ENCODE assay signal across 17 cellular contexts in genomic region chr7:66326501-66327180, GRCh38.
DNase-seq lines count a peak whose midpoint lies in the region; ATAC-seq, FAIRE-seq and TF ChIP-seq lines count a peak whose summit lies in the region.
"Had no signal": no experiment of that assay in that cellular context is flagged by ENCODE, and none has a peak within 500 bp of the region (broad histone marks: within the 10 kb centered on the region; RNA-seq: fewer than 3 reads in every experiment).

No MANE protein-coding gene starts in this region.

- H3K4me3 Mint-ChIP-seq in T-cell: no peak overlapping the region
- H3K4me3 Mint-ChIP-seq: activated naive CD8-positive, alpha-beta T cell treated with anti-CD3 and anti-CD28 coated beads for 36 hours had no signal

- TF ChIP-seq POLR2A in A549 (IDR thresholded peaks at IDR 0.05; ENCODE audit: low read length): no peak

- H3K4me1 Mint-ChIP-seq in T-cell: no peaks in the 10 kb centered on the region
- H3K4me1 Mint-ChIP-seq: activated naive CD8-positive, alpha-beta T cell treated with anti-CD3 and anti-CD28 coated beads for 36 hours had no signal

- H3K27me3 ChIP-seq in mesendoderm (ENCODE audit: insufficient read depth, low read length, poor library complexity): no peaks in the 10 kb centered on the region
- H3K27me3 ChIP-seq: BLaER1 had no signal

- H2BK15ac ChIP-seq in mesendoderm (replicated peaks; ENCODE audit: low read depth): no peak overlapping the region

- DNase-seq in A549 (ENCODE audit: low read depth in 1 of 2, low spot score in 1 of 2) (no peak), GM04504 (ENCODE audit: low read depth) (peak; percentile 79), amniotic epithelial cell (ENCODE audit: low read depth) (peak; percentile 98), foreskin fibroblast (peak; percentile 60 to 71), DMS79 treated with DMSO at 0.1 percent for 48 hours (lab: John Stamatoyannopoulos, UW) (no peak), mesendoderm (no peak), T-cell (no peak)
- no peak for DNase-seq in activated naive CD4-positive, alpha-beta T cell treated with Interleukin-2 at 50 U/mL for 16 hours
- DNase-seq: activated naive CD8-positive, alpha-beta T cell treated with anti-CD3 and anti-CD28 coated beads for 36 hours; effector memory CD4-positive, alpha-beta T cell; midbrain; NCI-H1694; NCI-H748 treated with DMSO at 0.1 percent for 48 hours; psoas muscle; stimulated activated naive CD4-positive, alpha-beta T cell treated with Interleukin-2 at 50 U/mL for 16 hours had no signal

- H4K5ac ChIP-seq in mesendoderm (ENCODE audit: low read length): no peak overlapping the region

- H3K27me3 Mint-ChIP-seq in T-cell: peaks cover 0 to 2% of the 10 kb centered on the region in 2 donors
- H3K27me3 Mint-ChIP-seq: activated naive CD8-positive, alpha-beta T cell treated with anti-CD3 and anti-CD28 coated beads for 36 hours had no signal

- POLR2A ChIA-PET in A549 (lab: Yijun Ruan, JAX): no interaction called here
- POLR2A ChIA-PET in T-cell (lab: Charles Lee): no interaction called here

- no peak overlapping the region for H2BK5ac ChIP-seq in mesendoderm (ENCODE audit: low read length)

- CTCF ChIA-PET in A549 (lab: Yijun Ruan, JAX): interaction anchor here (0.9 kb wide), 1 partner anchor 18 kb away, joined by 3 read pairs; no protein-coding TSS in a partner anchor
- CTCF ChIA-PET in T-cell (lab: Charles Lee): no interaction called here

- H3K4me2 ChIP-seq in A549: peak overlapping the region; percentile 41
- no peak overlapping the region for H3K4me2 ChIP-seq in mesendoderm (ENCODE audit: low read length)
- H3K4me2 ChIP-seq: BLaER1 had no signal

- no peak overlapping the region for H2BK120ac ChIP-seq in mesendoderm (ENCODE audit: low read depth, low read length)

- no peak overlapping the region for H3K4ac ChIP-seq in mesendoderm (ENCODE audit: low read depth, low read length)

- H3K27ac ChIP-seq in A549 (no peak overlapping the region), mesendoderm (ENCODE audit: low read depth, low read length) (no peak overlapping the region)
- H3K27ac ChIP-seq: BLaER1, psoas muscle had no signal

- ATAC-seq in A549: no peak; a peak in 1 of 6 replicates
- ATAC-seq in T-cell (replicated peaks in 1 of 4): no peak
- ATAC-seq: psoas muscle had no signal

- no peaks in the 10 kb centered on the region for H3K9me3 ChIP-seq in A549
- H3K9me3 ChIP-seq: psoas muscle had no signal

- no peak for FAIRE-seq in A549 (lab: Jason Lieb, UNC)

- H3K36me3 ChIP-seq in mesendoderm (ENCODE audit: control insufficient read depth, insufficient read depth, low read length): no peaks in the 10 kb centered on the region
- H3K36me3 ChIP-seq: HAP-1 had no signal

- WGBS in A549 (ENCODE audit: missing lambda C conversion rate): 48% methylated on average over 1 of the region's 1 CpG
- 100% methylated on average over 1 of the region's 1 CpG for WGBS in mesendoderm (ENCODE audit: extremely low coverage, insufficient coverage, low lambda C conversion rate)

- H3K79me2 ChIP-seq in mesendoderm (ENCODE audit: control insufficient read depth, insufficient read depth, low read length): no peaks in the 10 kb centered on the region

- H3K27ac Mint-ChIP-seq in T-cell: no peak overlapping the region
- H3K27ac Mint-ChIP-seq: activated naive CD8-positive, alpha-beta T cell treated with anti-CD3 and anti-CD28 coated beads for 36 hours had no signal

- H3K56ac ChIP-seq in mesendoderm (ENCODE audit: low read length): no peak overlapping the region

- H3K9me3 Mint-ChIP-seq in T-cell: peaks cover 0 to 7% (median 4%) of the 10 kb centered on the region in 3 donors

- no peak overlapping the region for H3K4me3 ChIP-seq in A549
- no peak overlapping the region for H3K4me3 ChIP-seq in foreskin fibroblast (ENCODE audit: low read depth in 1 of 2, low read length in 2 of 2)
- no peak overlapping the region for H3K4me3 ChIP-seq in mesendoderm (ENCODE audit: low read length)
- H3K4me3 ChIP-seq: BLaER1, HAP-1, psoas muscle had no signal

- no peak overlapping the region for H3K9ac ChIP-seq in mesendoderm (ENCODE audit: low read length)
- H3K9ac ChIP-seq: BLaER1 had no signal

- H3K23ac ChIP-seq in mesendoderm (ENCODE audit: low read length): no peak overlapping the region

- no peak for TF ChIP-seq EP300 in A549 (IDR thresholded peaks at IDR 0.05)

- TF ChIP-seq CTCF in A549 (IDR thresholded peaks at IDR 0.05) (no peak), foreskin fibroblast (IDR thresholded peaks at IDR 0.05; ENCODE audit: low read depth, low read length) (no peak)

- H3K4me1 ChIP-seq in A549 (peaks cover 15% of the 10 kb centered on the region), mesendoderm (ENCODE audit: control insufficient read depth, low read depth, low read length) (no peaks in the 10 kb centered on the region)
- H3K4me1 ChIP-seq: psoas muscle had no signal

- H3K79me1 ChIP-seq in mesendoderm (ENCODE audit: low read length): no peaks in the 10 kb centered on the region

- H4K8ac ChIP-seq in mesendoderm (ENCODE audit: low read depth, low read length): no peak overlapping the region

- no peak for TF ChIP-seq RAD21 in A549 (conservative IDR thresholded peaks at IDR 0.05 in 1 of 2, IDR thresholded peaks at IDR 0.05 in 1 of 2)

- H3K18ac ChIP-seq in mesendoderm (ENCODE audit: low read length): no peak overlapping the region

- no peaks in the 10 kb centered on the region for H3K36me3 Mint-ChIP-seq in T-cell

- H2AK5ac ChIP-seq in mesendoderm (ENCODE audit: low read length): no peak overlapping the region

TF ChIP-seq in A549, 52 proteins besides CTCF, POLR2A, EP300 and RAD21:
- TF ChIP-seq MAZ (IDR thresholded peaks at IDR 0.05; ENCODE audit: borderline replicate concordance, low read depth, low read length): no peak
- TF ChIP-seq GATA3 (IDR thresholded peaks at IDR 0.05; ENCODE audit: borderline replicate concordance): peak; percentile 61
- no peak for TF ChIP-seq HOXB13 (CRISPR knock-in tag; IDR thresholded peaks at IDR 0.05; ENCODE audit: low read depth)
- no peak for TF ChIP-seq FOSL2 (IDR thresholded peaks at IDR 0.05)
- TF ChIP-seq FOSL2 (CRISPR knock-in tag; IDR thresholded peaks at IDR 0.05): peak; percentile 7; the same call in 1 of the 2 replicates
TF ChIP-seq in A549: peak in this region for 2.

Comparison
In these comparisons a context has a peak if more than half of its experiments do, and no peak if none do; other contexts are left out.
1. DNase-seq: peak in GM04504 (single experiment), amniotic epithelial cell (single experiment) and foreskin fibroblast (2 of 2); none in A549 (0 of 2), DMS79 treated with DMSO at 0.1 percent for 48 hours (single experiment), mesendoderm (single experiment), activated naive CD4-positive, alpha-beta T cell treated with Interleukin-2 at 50 U/mL for 16 hours (single experiment) and T-cell (0 of 34).